Comparison of ENCODE assay signal across 1 cellular context in the genomic region with DNA sequence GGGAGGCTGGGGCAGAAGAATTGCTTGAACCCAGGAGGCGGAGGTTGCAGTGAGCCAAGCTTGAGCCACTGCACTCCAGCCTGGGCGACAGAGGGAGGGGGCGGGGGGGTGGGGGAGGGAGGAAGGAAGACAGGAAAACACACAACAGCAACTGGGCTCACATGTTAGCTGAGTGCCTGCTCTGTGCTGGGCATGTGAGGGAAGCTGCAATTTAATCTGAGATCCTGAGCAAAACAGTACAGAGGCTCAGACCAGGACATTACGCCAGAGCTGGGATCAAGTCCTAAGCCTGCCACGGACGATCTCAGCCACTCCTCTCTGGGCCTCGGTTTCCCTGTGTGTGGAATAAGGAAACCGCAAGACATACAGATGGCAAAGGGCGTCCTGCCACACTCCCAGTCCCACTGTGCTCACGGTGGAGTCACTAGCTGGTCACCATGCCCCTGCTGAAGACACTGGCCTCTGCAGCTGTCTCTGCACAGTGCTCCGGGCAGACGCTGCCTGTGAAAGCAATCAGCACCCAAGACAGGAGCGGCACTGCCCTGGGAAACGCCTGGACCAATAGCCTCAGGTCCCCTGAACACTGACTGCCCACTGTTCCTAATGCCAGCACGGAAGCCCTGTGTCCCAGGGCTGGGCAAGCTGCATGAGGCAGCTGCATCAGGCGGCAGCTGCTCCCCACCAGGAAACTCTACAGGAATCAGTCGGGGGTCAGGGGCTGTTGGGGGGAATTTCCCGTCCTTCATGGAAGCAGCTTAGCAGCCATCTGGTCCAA.
TF ChIP-seq lines count a peak whose summit lies in the region.

No MANE protein-coding gene starts in this region.

TF ChIP-seq in HCT116, 20 proteins besides CTCF, POLR2A, EP300 and RAD21:
- TF ChIP-seq, protein P1, sequence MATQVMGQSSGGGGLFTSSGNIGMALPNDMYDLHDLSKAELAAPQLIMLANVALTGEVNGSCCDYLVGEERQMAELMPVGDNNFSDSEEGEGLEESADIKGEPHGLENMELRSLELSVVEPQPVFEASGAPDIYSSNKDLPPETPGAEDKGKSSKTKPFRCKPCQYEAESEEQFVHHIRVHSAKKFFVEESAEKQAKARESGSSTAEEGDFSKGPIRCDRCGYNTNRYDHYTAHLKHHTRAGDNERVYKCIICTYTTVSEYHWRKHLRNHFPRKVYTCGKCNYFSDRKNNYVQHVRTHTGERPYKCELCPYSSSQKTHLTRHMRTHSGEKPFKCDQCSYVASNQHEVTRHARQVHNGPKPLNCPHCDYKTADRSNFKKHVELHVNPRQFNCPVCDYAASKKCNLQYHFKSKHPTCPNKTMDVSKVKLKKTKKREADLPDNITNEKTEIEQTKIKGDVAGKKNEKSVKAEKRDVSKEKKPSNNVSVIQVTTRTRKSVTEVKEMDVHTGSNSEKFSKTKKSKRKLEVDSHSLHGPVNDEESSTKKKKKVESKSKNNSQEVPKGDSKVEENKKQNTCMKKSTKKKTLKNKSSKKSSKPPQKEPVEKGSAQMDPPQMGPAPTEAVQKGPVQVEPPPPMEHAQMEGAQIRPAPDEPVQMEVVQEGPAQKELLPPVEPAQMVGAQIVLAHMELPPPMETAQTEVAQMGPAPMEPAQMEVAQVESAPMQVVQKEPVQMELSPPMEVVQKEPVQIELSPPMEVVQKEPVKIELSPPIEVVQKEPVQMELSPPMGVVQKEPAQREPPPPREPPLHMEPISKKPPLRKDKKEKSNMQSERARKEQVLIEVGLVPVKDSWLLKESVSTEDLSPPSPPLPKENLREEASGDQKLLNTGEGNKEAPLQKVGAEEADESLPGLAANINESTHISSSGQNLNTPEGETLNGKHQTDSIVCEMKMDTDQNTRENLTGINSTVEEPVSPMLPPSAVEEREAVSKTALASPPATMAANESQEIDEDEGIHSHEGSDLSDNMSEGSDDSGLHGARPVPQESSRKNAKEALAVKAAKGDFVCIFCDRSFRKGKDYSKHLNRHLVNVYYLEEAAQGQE (IDR thresholded peaks at IDR 0.05; ENCODE audit: low read depth) = no peak
- TF ChIP-seq EGR1 (IDR thresholded peaks at IDR 0.05; ENCODE audit: low read depth) = no peak
